ENCODE assay signal across 1 cellular context in genomic region chr13:50244913-50245574, GRCh38.
TF ChIP-seq lines count a peak whose summit lies in the region.

No MANE protein-coding gene starts in this region.

TF ChIP-seq in K562, 482 proteins besides CTCF, POLR2A, EP300 and RAD21 (continued from another document and continues in another):
- TF ChIP-seq ATF3 (IDR thresholded peaks at IDR 0.05) (peak; percentile 95), ATF3 (CRISPR knock-in tag; conservative IDR thresholded peaks at IDR 0.05) (no peak; the same call in 1 of the 2 replicates), NCOA1 (IDR thresholded peaks at IDR 0.05; ENCODE audit: low read depth) (0 out of 2 replicates have a peak, but pooled peaks have one; percentile 19), FOSL1 (tag; conservative IDR thresholded peaks at IDR 0.05) (peak; percentile 99), NFE2 (IDR thresholded peaks at IDR 0.05; ENCODE audit: low read depth) (peak; percentile 68), ZNF121 (CRISPR knock-in tag; conservative IDR thresholded peaks at IDR 0.05) (peak; percentile 83), ARID1B (IDR thresholded peaks at IDR 0.05) (peak; percentile 91), ZNF318 (IDR thresholded peaks at IDR 0.05; ENCODE audit: borderline replicate concordance in 1 of 2, low read depth in 1 of 2) (0 out of 4 replicates have a peak, but pooled peaks of 1 of the 2 experiments have one; percentile 41), TAL1 (IDR thresholded peaks at IDR 0.05) (peak; percentile 33), SMARCA4 (IDR thresholded peaks at IDR 0.05) (peak; percentile 94), HMG20A (CRISPR knock-in tag; conservative IDR thresholded peaks at IDR 0.05) (no peak), ARID3A (IDR thresholded peaks at IDR 0.05; ENCODE audit: borderline replicate concordance, low read depth, low read length) (peak; percentile 63; the same call in 1 of the 2 replicates), KDM1A (IDR thresholded peaks at IDR 0.05) (peak; percentile 50 to 72; a peak in 3 of 4 replicates), ZFX (CRISPR knock-in tag; IDR thresholded peaks at IDR 0.05) (peak; percentile 40; the same call in 1 of the 2 replicates), BRD9 (IDR thresholded peaks at IDR 0.05; ENCODE audit: low read depth, partially characterized antibody) (peak; percentile 59), RBM15 (IDR thresholded peaks at IDR 0.05; ENCODE audit: insufficient read depth, low read length) (no peak), ZMIZ1 (IDR thresholded peaks at IDR 0.05; ENCODE audit: low read depth in 2 of 2, low read length in 2 of 2) (0 out of 4 replicates have a peak, but pooled peaks of 1 of the 2 experiments have one; percentile 43), MTA2 (IDR thresholded peaks at IDR 0.05; ENCODE audit: low read depth) (peak; percentile 25; the same call in 1 of the 2 replicates), TCFL5 (CRISPR knock-in tag; conservative IDR thresholded peaks at IDR 0.05) (no peak), ZEB2 (IDR thresholded peaks at IDR 0.05) (peak; percentile 72), ARNT (IDR thresholded peaks at IDR 0.05) (0 out of 4 replicates have a peak, but pooled peaks of 1 of the 2 experiments have one; percentile 27), FOS (IDR thresholded peaks at IDR 0.05; ENCODE audit: extremely low read depth, insufficient read length) (peak; percentile 69), TRIM24 (IDR thresholded peaks at IDR 0.05) (peak; percentile 8 to 60; a peak in 2 of 4 replicates), CTBP1 (IDR thresholded peaks at IDR 0.05; ENCODE audit: borderline replicate concordance) (peak; percentile 79), NCOR1 (IDR thresholded peaks at IDR 0.05) (peak; percentile 53), FOXA3 (CRISPR knock-in tag; conservative IDR thresholded peaks at IDR 0.05 in 1 of 2, IDR thresholded peaks at IDR 0.05 in 1 of 2) (peak; percentile 95 to 99), DPF2 (IDR thresholded peaks at IDR 0.05) (peak; percentile 93), CCNT2 (IDR thresholded peaks at IDR 0.05; ENCODE audit: borderline replicate concordance, extremely low read depth, insufficient read length, low read depth, low read length) (peak; percentile 25), FOXA1 (IDR thresholded peaks at IDR 0.05; ENCODE audit: borderline replicate concordance) (peak; percentile 89), NR4A1 (CRISPR knock-in tag; IDR thresholded peaks at IDR 0.05) (no peak), NR4A1 (tag; IDR thresholded peaks at IDR 0.05) (no peak), RCOR1 (IDR thresholded peaks at IDR 0.05; ENCODE audit: borderline replicate concordance in 1 of 2, low read depth in 2 of 2, low read length in 2 of 2) (peak in 1 of 2 experiments; percentile 57; a peak in 1 of 4 replicates), CHD2 (IDR thresholded peaks at IDR 0.05; ENCODE audit: low read depth, low read length) (no peak), LEF1 (IDR thresholded peaks at IDR 0.05) (0 out of 2 replicates have a peak, but pooled peaks have one; percentile 44), MYNN (IDR thresholded peaks at IDR 0.05) (0 out of 2 replicates have a peak, but pooled peaks have one; percentile 25), MYNN (CRISPR knock-in tag; IDR thresholded peaks at IDR 0.05) (no peak), ZC3H11A (IDR thresholded peaks at IDR 0.05; ENCODE audit: low read depth, low read length) (no peak), SOX6 (IDR thresholded peaks at IDR 0.05) (peak; percentile 75), RBBP5 (IDR thresholded peaks at IDR 0.05; ENCODE audit: borderline replicate concordance, insufficient read depth, low read length, poor library complexity, severe bottlenecking) (peak; percentile 41), NR2C2 (CRISPR knock-in tag; IDR thresholded peaks at IDR 0.05) (no peak), NR2C2 (tag; IDR thresholded peaks at IDR 0.05) (peak; percentile 40), CEBPG (CRISPR knock-in tag; IDR thresholded peaks at IDR 0.05) (no peak), CEBPG (tag; conservative IDR thresholded peaks at IDR 0.05 in 1 of 2, IDR thresholded peaks at IDR 0.05 in 1 of 2) (peak in 1 of 2 experiments; percentile 34; a peak in 1 of 4 replicates), HDAC2 (IDR thresholded peaks at IDR 0.05) (0 out of 2 replicates have a peak, but pooled peaks have one; percentile 32), JUND (IDR thresholded peaks at IDR 0.05; ENCODE audit: borderline replicate concordance, low read depth, low read length) (peak; percentile 98), JUND (tag; IDR thresholded peaks at IDR 0.05; ENCODE audit: borderline replicate concordance, low read depth, low read length) (peak; percentile 99), SMARCE1 (IDR thresholded peaks at IDR 0.05) (peak; percentile 98), CREB1 (IDR thresholded peaks at IDR 0.05) (no peak), CREB1 (CRISPR knock-in tag; IDR thresholded peaks at IDR 0.05) (peak; percentile 31; the same call in 1 of the 2 replicates), TCF3 (CRISPR knock-in tag; IDR thresholded peaks at IDR 0.05) (peak; percentile 63)
- TF ChIP-seq, protein P1, sequence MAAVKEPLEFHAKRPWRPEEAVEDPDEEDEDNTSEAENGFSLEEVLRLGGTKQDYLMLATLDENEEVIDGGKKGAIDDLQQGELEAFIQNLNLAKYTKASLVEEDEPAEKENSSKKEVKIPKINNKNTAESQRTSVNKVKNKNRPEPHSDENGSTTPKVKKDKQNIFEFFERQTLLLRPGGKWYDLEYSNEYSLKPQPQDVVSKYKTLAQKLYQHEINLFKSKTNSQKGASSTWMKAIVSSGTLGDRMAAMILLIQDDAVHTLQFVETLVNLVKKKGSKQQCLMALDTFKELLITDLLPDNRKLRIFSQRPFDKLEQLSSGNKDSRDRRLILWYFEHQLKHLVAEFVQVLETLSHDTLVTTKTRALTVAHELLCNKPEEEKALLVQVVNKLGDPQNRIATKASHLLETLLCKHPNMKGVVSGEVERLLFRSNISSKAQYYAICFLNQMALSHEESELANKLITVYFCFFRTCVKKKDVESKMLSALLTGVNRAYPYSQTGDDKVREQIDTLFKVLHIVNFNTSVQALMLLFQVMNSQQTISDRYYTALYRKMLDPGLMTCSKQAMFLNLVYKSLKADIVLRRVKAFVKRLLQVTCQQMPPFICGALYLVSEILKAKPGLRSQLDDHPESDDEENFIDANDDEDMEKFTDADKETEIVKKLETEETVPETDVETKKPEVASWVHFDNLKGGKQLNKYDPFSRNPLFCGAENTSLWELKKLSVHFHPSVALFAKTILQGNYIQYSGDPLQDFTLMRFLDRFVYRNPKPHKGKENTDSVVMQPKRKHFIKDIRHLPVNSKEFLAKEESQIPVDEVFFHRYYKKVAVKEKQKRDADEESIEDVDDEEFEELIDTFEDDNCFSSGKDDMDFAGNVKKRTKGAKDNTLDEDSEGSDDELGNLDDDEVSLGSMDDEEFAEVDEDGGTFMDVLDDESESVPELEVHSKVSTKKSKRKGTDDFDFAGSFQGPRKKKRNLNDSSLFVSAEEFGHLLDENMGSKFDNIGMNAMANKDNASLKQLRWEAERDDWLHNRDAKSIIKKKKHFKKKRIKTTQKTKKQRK (IDR thresholded peaks at IDR 0.05; ENCODE audit: borderline replicate concordance, low read depth, low read length): no peak
